13 cellular contexts compared by ENCODE assay signal in genomic region chr2:148530350-148530749, GRCh38.
DNase-seq lines count a peak whose midpoint lies in the region; ATAC-seq and TF ChIP-seq lines count a peak whose summit lies in the region.
"Had no signal": no experiment of that assay in that cellular context is flagged by ENCODE, and none has a peak within 500 bp of the region (broad histone marks: within the 10 kb centered on the region; RNA-seq: fewer than 3 reads in every experiment).

No MANE protein-coding gene starts in this region.

- H3K27ac ChIP-seq in right lobe of liver: no peak overlapping the region
- H3K27ac ChIP-seq in tibial nerve: no peak overlapping the region
- no peak overlapping the region for H3K27ac ChIP-seq in psoas muscle
- H3K27ac ChIP-seq: A549 had no signal

- no peak for DNase-seq in activated naive CD8-positive, alpha-beta T cell treated with anti-CD3 and anti-CD28 coated beads, Interleukin-2, amount 50 U/mL, for 24 hours
- DNase-seq in ecto neural progenitor cell (ENCODE audit: low spot score) (peak; percentile 41), right lobe of liver (no peak), tibial nerve (ENCODE audit: low spot score in 2 of 2) (no peak), psoas muscle (no peak), dedifferentiated amniotic fluid mesenchymal stem cell (ENCODE audit: extremely low spot score) (no peak)
- DNase-seq: DMS79, GOT3, NCI-H1694 treated with DMSO at 0.1 percent for 48 hours had no signal

- H3K9me3 ChIP-seq in right lobe of liver: no peaks in the 10 kb centered on the region
- no peaks in the 10 kb centered on the region for H3K9me3 ChIP-seq in tibial nerve
- no peaks in the 10 kb centered on the region for H3K9me3 ChIP-seq in psoas muscle
- H3K9me3 ChIP-seq: A549 had no signal

- H3K4me1 ChIP-seq in right lobe of liver (peaks cover 0 to 5% (median 0%) of the 10 kb centered on the region in 4 donors), tibial nerve (no peaks in the 10 kb centered on the region), psoas muscle (no peaks in the 10 kb centered on the region)
- H3K4me1 ChIP-seq: A549 had no signal

- no peak for TF ChIP-seq CTCF in right lobe of liver (IDR thresholded peaks at IDR 0.05)
- no peak for TF ChIP-seq CTCF in tibial nerve (IDR thresholded peaks at IDR 0.05)
- no peak for TF ChIP-seq CTCF in psoas muscle (IDR thresholded peaks at IDR 0.05)

- WGBS in right lobe of liver (ENCODE audit: insufficient coverage, low coverage, low lambda C conversion rate, missing lambda C conversion rate): 90% methylated on average over 2 of the region's 4 CpGs
- WGBS in tibial nerve, 2 donors: 81 to 85% methylated on average over 4 of the region's 4 CpGs
- 83 to 85% (median 83%) methylated on average over 4 of the region's 4 CpGs for WGBS in psoas muscle, 3 donors

- H3K4me3 ChIP-seq in right lobe of liver (no peak overlapping the region), tibial nerve (no peak overlapping the region), psoas muscle (no peak overlapping the region)
- H3K4me3 ChIP-seq: A549, K562 had no signal

- H3K36me3 ChIP-seq in right lobe of liver (no peaks in the 10 kb centered on the region), tibial nerve (no peaks in the 10 kb centered on the region), psoas muscle (ENCODE audit: insufficient read depth in 1 of 2, low read depth in 1 of 2) (no peaks in the 10 kb centered on the region)

- H3K4me1 Mint-ChIP-seq in activated naive CD8-positive, alpha-beta T cell (ENCODE audit: low read depth): peaks cover 80% of the 10 kb centered on the region
- peaks cover 47% of the 10 kb centered on the region for H3K4me1 Mint-ChIP-seq in activated naive CD8-positive, alpha-beta T cell treated with anti-CD3 and anti-CD28 coated beads, Interleukin-2, amount 50 U/mL, for 24 hours

- no peak for TF ChIP-seq POLR2A in right lobe of liver (IDR thresholded peaks at IDR 0.05)
- TF ChIP-seq POLR2A in tibial nerve (IDR thresholded peaks at IDR 0.05): no peak

- ATAC-seq in activated naive CD8-positive, alpha-beta T cell treated with anti-CD3 and anti-CD28 coated beads, Interleukin-2, amount 50 U/mL, for 24 hours: no peak
- ATAC-seq in right lobe of liver: peak; percentile 39 to 66 (median 52)
- ATAC-seq in psoas muscle: no peak
- ATAC-seq: A549, K562, Panc1 had no signal

- intact Hi-C loops in right lobe of liver (cut with DNase I) (no loop called here), psoas muscle (cut with DNase I) (no loop called here)

- no peaks in the 10 kb centered on the region for H3K9me3 Mint-ChIP-seq in activated naive CD8-positive, alpha-beta T cell (ENCODE audit: low read depth)
- no peaks in the 10 kb centered on the region for H3K9me3 Mint-ChIP-seq in activated naive CD8-positive, alpha-beta T cell treated with anti-CD3 and anti-CD28 coated beads, Interleukin-2, amount 50 U/mL, for 24 hours

- H3K4me3 Mint-ChIP-seq in activated naive CD8-positive, alpha-beta T cell: no peak overlapping the region
- H3K4me3 Mint-ChIP-seq in activated naive CD8-positive, alpha-beta T cell treated with anti-CD3 and anti-CD28 coated beads, Interleukin-2, amount 50 U/mL, for 24 hours: no peak overlapping the region

- no peak for TF ChIP-seq EP300 in tibial nerve (IDR thresholded peaks at IDR 0.05)

- no peaks in the 10 kb centered on the region for H3K27me3 Mint-ChIP-seq in activated naive CD8-positive, alpha-beta T cell
- H3K27me3 Mint-ChIP-seq in activated naive CD8-positive, alpha-beta T cell treated with anti-CD3 and anti-CD28 coated beads, Interleukin-2, amount 50 U/mL, for 24 hours: no peaks in the 10 kb centered on the region

- no peaks in the 10 kb centered on the region for H3K27me3 ChIP-seq in right lobe of liver
- H3K27me3 ChIP-seq in tibial nerve: no peaks in the 10 kb centered on the region
- peaks cover 0 to 2% (median 0%) of the 10 kb centered on the region in 3 donors for H3K27me3 ChIP-seq in psoas muscle (ENCODE audit: insufficient read depth in 3 of 3, low read length in 2 of 3)

- H3K36me3 Mint-ChIP-seq in activated naive CD8-positive, alpha-beta T cell: no peaks in the 10 kb centered on the region
- H3K36me3 Mint-ChIP-seq in activated naive CD8-positive, alpha-beta T cell treated with anti-CD3 and anti-CD28 coated beads, Interleukin-2, amount 50 U/mL, for 24 hours (ENCODE audit: low read depth): no peaks in the 10 kb centered on the region

- H3K27ac Mint-ChIP-seq in activated naive CD8-positive, alpha-beta T cell: peak overlapping the region; percentile 77
- no peak overlapping the region for H3K27ac Mint-ChIP-seq in activated naive CD8-positive, alpha-beta T cell treated with anti-CD3 and anti-CD28 coated beads, Interleukin-2, amount 50 U/mL, for 24 hours

Comparison
In these comparisons a context has a peak if more than half of its experiments do, and no peak if none do; other contexts are left out.
1. ATAC-seq: peak in right lobe of liver (4 of 4); none in activated naive CD8-positive, alpha-beta T cell treated with anti-CD3 and anti-CD28 coated beads, Interleukin-2, amount 50 U/mL, for 24 hours (single experiment) and psoas muscle (0 of 4).